In the genomic region with DNA sequence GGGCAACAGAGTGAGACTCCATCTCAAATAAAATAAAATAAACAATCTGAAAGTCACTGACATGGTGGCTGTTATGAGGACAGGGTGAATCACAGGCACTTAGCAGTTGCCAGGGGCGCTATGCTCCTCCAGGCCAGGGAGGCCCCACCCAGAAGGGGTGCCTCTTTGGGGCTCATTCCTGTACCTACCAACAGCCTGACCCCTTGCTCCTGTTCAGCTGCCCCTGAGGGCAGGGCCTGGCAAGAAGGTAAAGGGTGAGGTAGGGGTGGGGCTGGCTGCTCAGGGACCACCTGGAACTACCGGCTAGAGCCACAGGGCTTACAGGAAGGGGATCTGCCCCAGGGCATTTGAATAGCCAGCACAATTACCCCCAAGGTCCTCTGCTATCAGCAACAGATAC, we compare ENCODE assay signal across 21 cellular contexts.
A peak's percentile ranks its signal among the peaks of the same experiment; 100 is the strongest.
DNase-seq lines count a peak whose midpoint lies in the region; ATAC-seq, FAIRE-seq and TF ChIP-seq lines count a peak whose summit lies in the region.
"Had no signal": no experiment of that assay in that cellular context is flagged by ENCODE, and none has a peak within 500 bp of the region (broad histone marks: within the 10 kb centered on the region; RNA-seq: fewer than 3 reads in every experiment).

No MANE protein-coding gene starts in this region.

- TF ChIP-seq CTCF in natural killer cell (IDR thresholded peaks at IDR 0.05) (no peak), mesothelial cell of epicardium (IDR thresholded peaks at IDR 0.05; ENCODE audit: unreplicated experiment) (no peak)

- H3K4me1 Mint-ChIP-seq in activated CD4-positive, alpha-beta T cell treated with anti-CD3 and anti-CD28 coated beads, Interleukin-2, amount 10 ng/mL, durations not matched to agents 7 days and 5 days, result peaks cover 36% of the 10 kb centered on the region
- H3K4me1 Mint-ChIP-seq in natural killer cell (peaks cover 52 to 58% of the 10 kb centered on the region in 2 donors), mesothelial cell of epicardium (no peaks in the 10 kb centered on the region)
- peaks cover 62 to 81% of the 10 kb centered on the region in 2 donors for H3K4me1 Mint-ChIP-seq in stimulated activated naive B cell treated with anti-CD40 and anti-IgM and Interleukin-4, amounts not matched to agents 10 μg/mL and 1 μg/mL and 100 μg/mL, for 72 hours

- no peak overlapping the region for H3K4me3 Mint-ChIP-seq in activated CD4-positive, alpha-beta T cell treated with anti-CD3 and anti-CD28 coated beads, Interleukin-2, amount 10 ng/mL, durations not matched to agents 7 days and 5 days
- H3K4me3 Mint-ChIP-seq in natural killer cell, result no peak overlapping the region
- no peak overlapping the region for H3K4me3 Mint-ChIP-seq in stimulated activated naive B cell treated with anti-CD40 and anti-IgM and Interleukin-4, amounts not matched to agents 10 μg/mL and 1 μg/mL and 100 μg/mL, for 72 hours
- H3K4me3 Mint-ChIP-seq in mesothelial cell of epicardium, result no peak overlapping the region
- H3K4me3 Mint-ChIP-seq: HFFc6 had no signal

- no peak for DNase-seq in activated CD4-positive, alpha-beta T cell treated with anti-CD3 and anti-CD28 coated beads, Interleukin-2, amount 10 ng/mL, durations not matched to agents 7 days and 5 days
- DNase-seq in activated CD4-positive, alpha-beta T cell treated with anti-CD3 and anti-CD28 coated beads, Interleukin-2, amount 50 U/mL, for 4 hours, result no peak
- DNase-seq in RPMI7951 (ENCODE audit: low read depth) (peak; percentile 37), natural killer cell (no peak), kidney tubule cell (ENCODE audit: low spot score) (no peak), mesothelial cell of epicardium (ENCODE audit: low spot score in 2 of 2, unreplicated experiment in 2 of 2) (no peak), frontal cortex (ENCODE audit: low spot score in 2 of 2) (no peak)
- no peak for DNase-seq in stimulated activated naive B cell treated with anti-CD40 and anti-IgM and Interleukin-4, amounts not matched to agents 10 μg/mL and 1 μg/mL and 100 μg/mL, for 72 hours
- DNase-seq: 8988T; CD8-positive, alpha-beta memory T cell; DND-41; GDM1; HFFc6; KG1; NCI-H1048; NCI-H1436 treated with DMSO at 0.1 percent for 48 hours; NCI-H2029 treated with DMSO at 0.1 percent for 48 hours; NCI-H748 treated with DMSO at 0.1 percent for 48 hours; Right ventricle myocardium superior had no signal

- POLR2A ChIA-PET in activated CD4-positive, alpha-beta T cell treated with anti-CD3 and anti-CD28 coated beads, Interleukin-2, amount 10 ng/mL, durations not matched to agents 7 days and 5 days (lab: Charles Lee), result no interaction called here

- no peaks in the 10 kb centered on the region for H3K9me3 Mint-ChIP-seq in activated CD4-positive, alpha-beta T cell treated with anti-CD3 and anti-CD28 coated beads, Interleukin-2, amount 10 ng/mL, durations not matched to agents 7 days and 5 days
- no peaks in the 10 kb centered on the region for H3K9me3 Mint-ChIP-seq in natural killer cell
- peaks cover 2 to 3% of the 10 kb centered on the region in 2 donors for H3K9me3 Mint-ChIP-seq in stimulated activated naive B cell treated with anti-CD40 and anti-IgM and Interleukin-4, amounts not matched to agents 10 μg/mL and 1 μg/mL and 100 μg/mL, for 72 hours
- H3K9me3 Mint-ChIP-seq in mesothelial cell of epicardium, result no peaks in the 10 kb centered on the region
- H3K9me3 Mint-ChIP-seq: CD8-positive, alpha-beta memory T cell; HFFc6 had no signal

- FAIRE-seq in frontal cortex (lab: Jason Lieb, UNC), result no peak
- FAIRE-seq: D721Med, GM12892 had no signal

- H3K27me3 Mint-ChIP-seq in activated CD4-positive, alpha-beta T cell treated with anti-CD3 and anti-CD28 coated beads, Interleukin-2, amount 10 ng/mL, durations not matched to agents 7 days and 5 days, result no peaks in the 10 kb centered on the region
- H3K27me3 Mint-ChIP-seq in natural killer cell (ENCODE audit: low read depth in 2 of 2) (no peaks in the 10 kb centered on the region), mesothelial cell of epicardium (ENCODE audit: low read depth) (peaks cover 2% of the 10 kb centered on the region)
- H3K27me3 Mint-ChIP-seq in stimulated activated naive B cell treated with anti-CD40 and anti-IgM and Interleukin-4, amounts not matched to agents 10 μg/mL and 1 μg/mL and 100 μg/mL, for 72 hours, result no peaks in the 10 kb centered on the region
- H3K27me3 Mint-ChIP-seq: CD8-positive, alpha-beta memory T cell had no signal

- CTCF ChIA-PET in activated CD4-positive, alpha-beta T cell treated with anti-CD3 and anti-CD28 coated beads, Interleukin-2, amount 10 ng/mL, durations not matched to agents 7 days and 5 days (lab: Charles Lee), result no interaction called here

- peak in 2 of 3 donors; percentile 53 to 68 for ATAC-seq in natural killer cell
- no peak for ATAC-seq in stimulated activated naive B cell treated with anti-CD40 and anti-IgM and Interleukin-4, amounts not matched to agents 10 μg/mL and 1 μg/mL and 100 μg/mL, for 72 hours (replicated peaks)

- intact Hi-C loops in natural killer cell (cut with micrococcal nuclease), result no loop called here

- H3K27ac Mint-ChIP-seq in activated CD4-positive, alpha-beta T cell treated with anti-CD3 and anti-CD28 coated beads, Interleukin-2, amount 10 ng/mL, durations not matched to agents 7 days and 5 days, result peak overlapping the region; percentile 31
- H3K27ac Mint-ChIP-seq in natural killer cell, result peak overlapping the region; percentile 89
- H3K27ac Mint-ChIP-seq in stimulated activated naive B cell treated with anti-CD40 and anti-IgM and Interleukin-4, amounts not matched to agents 10 μg/mL and 1 μg/mL and 100 μg/mL, for 72 hours, result peak overlapping the region; percentile 51
- no peak overlapping the region for H3K27ac Mint-ChIP-seq in mesothelial cell of epicardium
- H3K27ac Mint-ChIP-seq: HFFc6 had no signal

- H3K36me3 Mint-ChIP-seq in activated CD4-positive, alpha-beta T cell treated with anti-CD3 and anti-CD28 coated beads, Interleukin-2, amount 10 ng/mL, durations not matched to agents 7 days and 5 days (ENCODE audit: low read depth), result peaks cover 52% of the 10 kb centered on the region
- peaks cover 28% of the 10 kb centered on the region for H3K36me3 Mint-ChIP-seq in natural killer cell
- H3K36me3 Mint-ChIP-seq in stimulated activated naive B cell treated with anti-CD40 and anti-IgM and Interleukin-4, amounts not matched to agents 10 μg/mL and 1 μg/mL and 100 μg/mL, for 72 hours, result peaks cover 79 to 86% of the 10 kb centered on the region in 2 donors
- no peaks in the 10 kb centered on the region for H3K36me3 Mint-ChIP-seq in mesothelial cell of epicardium

Comparison
In these comparisons a context has a peak if more than half of its experiments do, and no peak if none do; other contexts are left out.
1. ATAC-seq: peak in natural killer cell (2 of 3); none in stimulated activated naive B cell treated with anti-CD40 and anti-IgM and Interleukin-4, amounts not matched to agents 10 μg/mL and 1 μg/mL and 100 μg/mL, for 72 hours (0 of 2).